ENCODE assay signal across 28 cellular contexts in genomic region chr1:19234224-19234623, GRCh38.
"Had no signal": no experiment of that assay in that cellular context is flagged by ENCODE, and none has a peak within 500 bp of the region (broad histone marks: within the 10 kb centered on the region; RNA-seq: fewer than 3 reads in every experiment).

No MANE protein-coding gene starts in this region.

- ATAC-seq: activated CD8-positive, alpha-beta memory T cell treated with anti-CD3 and anti-CD28 coated beads, Interleukin-2, amount 10 ng/mL, durations not matched to agents 7 days and 5 days; activated T-helper 17 cell treated with anti-CD3 and anti-CD28 coated beads, Interleukin-2, amount 50 U/mL, for 72 hours had no signal

- H3K9me3 ChIP-seq: SJSA1, SK-N-SH had no signal

- H3K27me3 ChIP-seq: brain microvascular endothelial cell, SJSA1 had no signal

- H3K4me1 ChIP-seq: SJSA1 had no signal

- DNase-seq: activated B cell treated with CpG ODN at 0.5 μM for 24 hours; activated CD4-positive, alpha-beta memory T cell treated with anti-CD3 and anti-CD28 coated beads, Interleukin-2, amount 10 ng/mL, durations not matched to agents 7 days and 5 days; activated CD4-positive, alpha-beta T cell treated with anti-CD3 and anti-CD28 coated beads for 1 hour; activated CD4-positive, alpha-beta T cell treated with anti-CD3 and anti-CD28 coated beads for 48 hours; activated CD8-positive, alpha-beta memory T cell treated with anti-CD3 and anti-CD28 coated beads for 24 hours; activated CD8-positive, alpha-beta memory T cell treated with anti-CD3 and anti-CD28 coated beads, Interleukin-2, amount 10 ng/mL, durations not matched to agents 7 days and 5 days; activated CD8-positive, alpha-beta memory T cell treated with anti-CD3 and anti-CD28 coated beads, Interleukin-2, amount 50 U/mL, for 48 hours; activated effector memory CD4-positive, alpha-beta T cell treated with anti-CD3 and anti-CD28 coated beads, Interleukin-2, amount 50 U/mL, for 16 hours; activated naive CD4-positive, alpha-beta T cell; activated naive CD4-positive, alpha-beta T cell treated with anti-CD3 and anti-CD28 coated beads, Interleukin-2, amount 50 U/mL, for 16 hours; activated naive CD8-positive, alpha-beta T cell treated with anti-CD3 and anti-CD28 coated beads for 36 hours; activated T-cell treated with anti-CD3 and anti-CD28 coated beads, Interleukin-2, amount 50 U/mL, for 48 hours; amniotic stem cell; brain microvascular endothelial cell; MM.1S; MV-4-11; NCI-H1092; NCI-H1436 treated with DMSO at 0.1 percent for 48 hours; NCI-H1694 treated with DMSO at 0.1 percent for 48 hours; NCI-H2029; NCI-H345; NCI-H524 treated with DMSO at 0.1 percent for 48 hours; NK-92 treated with Interleukin-12 subunit alpha and Interleukin-12 subunit beta, amount 100 ng/mL, for 24 hours; SHP77 treated with DMSO at 0.1 percent for 48 hours; SK-N-SH had no signal

- H3K27ac ChIP-seq: brain microvascular endothelial cell, KMS-11, SJSA1 had no signal

- H3K4me3 ChIP-seq: SJSA1 had no signal

- H3K9me2 ChIP-seq: SK-N-SH had no signal

- H3K4me2 ChIP-seq: KMS-11, SK-N-SH had no signal

- H3K9ac ChIP-seq: KMS-11, SK-N-SH had no signal
